In genomic region chr2:64987963-64988419, GRCh38 we compare ENCODE assay signal across 8 cellular contexts. TPM values are rescaled to one million over a fixed set of nuclear protein-coding genes. Genes with fewer than 3 reads are reported as not detected.
A peak's percentile ranks its signal among the peaks of the same experiment; 100 is the strongest.
DNase-seq lines count a peak whose midpoint lies in the region; ATAC-seq, FAIRE-seq and TF ChIP-seq lines count a peak whose summit lies in the region.

No MANE protein-coding gene starts in this region.

- intact Hi-C loops in CD8-positive, alpha-beta T cell (cut with DNase I, micrococcal nuclease): loop anchor here (2.0 to 5.0 kb wide), 8 partner anchors 41 to 463 kb away; partner anchors contain the start of genes CEP68 (in 2 of the 2), ACTR2 (in 1 of the 2), AFTPH (in 1 of the 2) and RAB1A (in 1 of the 2)
- intact Hi-C loops in tibial artery (cut with DNase I; ENCODE audit: low total_unique reads): no loop called here

- TF ChIP-seq CTCF in CD8-positive, alpha-beta T cell (IDR thresholded peaks at IDR 0.05): no peak
- TF ChIP-seq CTCF in astrocyte of the spinal cord (IDR thresholded peaks at IDR 0.05; ENCODE audit: low read depth, low read length) (no peak), tibial artery (IDR thresholded peaks at IDR 0.05) (no peak), D721Med (IDR thresholded peaks at IDR 0.05; ENCODE audit: insufficient read depth, missing control alignments) (no peak)

- POLR2A ChIA-PET in CD8-positive, alpha-beta T cell (lab: Charles Lee): interaction anchor here (1.3 kb wide), 2 partner anchors 69 to 142 kb away, joined by 3 to 4 read pairs; partner anchors contain the start of gene RAB1A

- no peak for ATAC-seq in CD8-positive, alpha-beta T cell
- ATAC-seq in HG02678 (IDR thresholded peaks at IDR 0.05; ENCODE audit: unreplicated experiment): no peak

- no peaks in the 10 kb centered on the region for H3K36me3 Mint-ChIP-seq in CD8-positive, alpha-beta T cell

- no peak overlapping the region for H3K27ac ChIP-seq in CD8-positive, alpha-beta T cell (ENCODE audit: low read depth, low read length)
- H3K27ac ChIP-seq in layer of hippocampus (ENCODE audit: low read depth, low read length): peak overlapping the region; percentile 90
- H3K27ac ChIP-seq in tibial artery: peak overlapping the region; percentile 94 to 96

- peaks cover 11% of the 10 kb centered on the region for H3K4me1 ChIP-seq in CD8-positive, alpha-beta T cell (ENCODE audit: insufficient read depth, low read length)
- peaks cover 0 to 42% (median 30%) of the 10 kb centered on the region in 4 donors for H3K4me1 ChIP-seq in tibial artery

- H3K27me3 ChIP-seq in CD8-positive, alpha-beta T cell (ENCODE audit: insufficient read depth, low read length): no peaks in the 10 kb centered on the region
- H3K27me3 ChIP-seq in layer of hippocampus (ENCODE audit: control insufficient read depth, insufficient read depth, low read length) (no peaks in the 10 kb centered on the region), tibial artery (no peaks in the 10 kb centered on the region)

- in situ Hi-C loops in KBM-7 (cut with MboI; ENCODE audit: low pct_unique_long_range_greater_than_20kb, low sequenced_read_pairs) (no loop called here), astrocyte of the spinal cord (cut with HindIII; ENCODE audit: low sequenced_read_pairs) (no loop called here)

- no peak for FAIRE-seq in D721Med (lab: Jason Lieb, UNC)

- H3K27me3 Mint-ChIP-seq in CD8-positive, alpha-beta T cell (ENCODE audit: low read depth): peaks cover 7% of the 10 kb centered on the region

- CTCF ChIA-PET in CD8-positive, alpha-beta T cell (lab: Charles Lee): interaction anchor here (1.2 to 1.7 kb wide), 2 partner anchors 8 to 70 kb away, joined by 3 to 4 read pairs; no protein-coding TSS in a partner anchor

- H3K27ac Mint-ChIP-seq in CD8-positive, alpha-beta T cell: no peak overlapping the region

- peak overlapping the region; percentile 68 for H3K4me3 ChIP-seq in CD8-positive, alpha-beta T cell (ENCODE audit: low read depth, low read length)
- H3K4me3 ChIP-seq in astrocyte of the spinal cord (ENCODE audit: low read depth, low read length): peak overlapping the region; percentile 70
- H3K4me3 ChIP-seq in tibial artery: peak overlapping the region; percentile 75 to 90

- H3K4me1 Mint-ChIP-seq in CD8-positive, alpha-beta T cell (ENCODE audit: low read depth): peaks cover 27% of the 10 kb centered on the region

- H3K9me3 ChIP-seq in CD8-positive, alpha-beta T cell (ENCODE audit: low read length): no peaks in the 10 kb centered on the region
- H3K9me3 ChIP-seq in tibial artery: no peaks in the 10 kb centered on the region

- peak in 1 of 7 experiments; percentile 38 for DNase-seq in CD8-positive, alpha-beta T cell
- DNase-seq in KBM-7: peak; percentile 93
- DNase-seq in astrocyte of the spinal cord (ENCODE audit: low read depth, low spot score): no peak
- no peak for DNase-seq in tibial artery
- no peak for DNase-seq in D721Med (ENCODE audit: insufficient read length, low spot score)
- DNase-seq in HPDE6-E6E7 (ENCODE audit: extremely low spot score): no peak

- no peaks in the 10 kb centered on the region for H3K9me3 Mint-ChIP-seq in CD8-positive, alpha-beta T cell

- no peaks in the 10 kb centered on the region for H3K36me3 ChIP-seq in CD8-positive, alpha-beta T cell (ENCODE audit: insufficient read depth, low read length)
- H3K36me3 ChIP-seq in tibial artery: no peaks in the 10 kb centered on the region

- H3K4me3 Mint-ChIP-seq in CD8-positive, alpha-beta T cell: peak overlapping the region; percentile 77

RNA-seq across cellular contexts. Expression of gene SLC1A4, which starts 1.2 kb away (rescaled TPM):
- total RNA-seq in CD8-positive, alpha-beta T cell: 1 to 10 TPM; 3.1 to 4.2 TPM
